Comparison of ENCODE assay signal across 21 cellular contexts in the genomic region with DNA sequence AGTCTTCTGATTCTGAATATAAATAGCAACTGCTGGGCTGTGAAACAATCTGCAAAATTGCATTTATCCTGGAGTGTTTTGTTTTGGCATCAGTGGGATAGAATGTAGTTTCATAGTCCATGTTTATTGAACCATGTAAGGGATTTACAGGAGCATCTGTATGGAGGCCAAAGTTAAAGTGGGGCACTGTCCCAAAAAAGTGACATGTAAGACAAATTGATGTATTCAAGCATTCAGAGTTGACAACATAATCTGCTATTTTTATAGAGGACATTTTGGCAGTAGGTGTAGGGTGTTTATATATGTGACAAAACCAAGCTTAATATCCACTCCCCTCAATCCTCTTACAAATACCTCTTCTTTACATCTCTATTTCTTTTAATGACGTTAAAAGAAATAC.
A peak's percentile ranks its signal among the peaks of the same experiment; 100 is the strongest.
DNase-seq lines count a peak whose midpoint lies in the region; ATAC-seq and TF ChIP-seq lines count a peak whose summit lies in the region.
"Had no signal": no experiment of that assay in that cellular context is flagged by ENCODE, and none has a peak within 500 bp of the region (broad histone marks: within the 10 kb centered on the region; RNA-seq: fewer than 3 reads in every experiment).

No MANE protein-coding gene starts in this region.

- H3K4me3 Mint-ChIP-seq in naive thymus-derived CD8-positive, alpha-beta T cell: no peak overlapping the region
- H3K4me3 Mint-ChIP-seq in activated CD8-positive, alpha-beta T cell treated with anti-CD3 and anti-CD28 coated beads for 36 hours: no peak overlapping the region
- H3K4me3 Mint-ChIP-seq: B cell, CD14-positive monocyte had no signal

- H3K27ac Mint-ChIP-seq in naive thymus-derived CD8-positive, alpha-beta T cell: no peak overlapping the region
- no peak overlapping the region for H3K27ac Mint-ChIP-seq in activated CD8-positive, alpha-beta T cell treated with anti-CD3 and anti-CD28 coated beads for 36 hours
- H3K27ac Mint-ChIP-seq: B cell, CD14-positive monocyte had no signal

- TF ChIP-seq CTCF in activated CD8-positive, alpha-beta T cell treated with anti-CD3 and anti-CD28 coated beads for 36 hours (IDR thresholded peaks at IDR 0.05): no peak

- intact Hi-C loops in Right ventricle myocardium superior (cut with DNase I) (no loop called here), right cardiac atrium (cut with DNase I) (no loop called here)
- intact Hi-C loops in activated CD8-positive, alpha-beta T cell treated with anti-CD3 and anti-CD28 coated beads for 36 hours (cut with micrococcal nuclease): no loop called here

- H3K27me3 ChIP-seq in right cardiac atrium (ENCODE audit: control insufficient read depth, insufficient read depth): no peaks in the 10 kb centered on the region

- H3K9me3 Mint-ChIP-seq in naive thymus-derived CD8-positive, alpha-beta T cell: peaks cover 0 to 15% (median 2%) of the 10 kb centered on the region in 9 donors
- H3K9me3 Mint-ChIP-seq in activated CD8-positive, alpha-beta T cell treated with anti-CD3 and anti-CD28 coated beads for 36 hours: no peaks in the 10 kb centered on the region

- no peaks in the 10 kb centered on the region for H3K4me1 Mint-ChIP-seq in naive thymus-derived CD8-positive, alpha-beta T cell
- H3K4me1 Mint-ChIP-seq in activated CD8-positive, alpha-beta T cell treated with anti-CD3 and anti-CD28 coated beads for 36 hours (ENCODE audit: low read depth): no peaks in the 10 kb centered on the region
- H3K4me1 Mint-ChIP-seq: CD14-positive monocyte had no signal

- WGBS in right cardiac atrium: 73% methylated on average over 1 of the region's 1 CpG

- H3K27me3 Mint-ChIP-seq in naive thymus-derived CD8-positive, alpha-beta T cell: peaks cover 0 to 8% (median 1%) of the 10 kb centered on the region in 5 donors
- peaks cover 2% of the 10 kb centered on the region for H3K27me3 Mint-ChIP-seq in activated CD8-positive, alpha-beta T cell treated with anti-CD3 and anti-CD28 coated beads for 36 hours
- H3K27me3 Mint-ChIP-seq: B cell had no signal

- POLR2A ChIA-PET in naive thymus-derived CD8-positive, alpha-beta T cell (lab: Charles Lee): no interaction called here
- POLR2A ChIA-PET in activated CD8-positive, alpha-beta T cell treated with anti-CD3 and anti-CD28 coated beads for 36 hours (lab: Charles Lee): no interaction called here

- no peak overlapping the region for H3K27ac ChIP-seq in right cardiac atrium (ENCODE audit: low read length)
- H3K27ac ChIP-seq: A549, KMS-11, PC-9 had no signal

- CTCF ChIA-PET in activated CD8-positive, alpha-beta T cell treated with anti-CD3 and anti-CD28 coated beads for 36 hours (lab: Charles Lee): no interaction called here

- DNase-seq in Right ventricle myocardium superior (no peak), right cardiac atrium (no peak), NCI-H1694 (lab: John Stamatoyannopoulos, UW) (peak; percentile 77), cerebellar cortex (ENCODE audit: low spot score) (peak; percentile 55)
- no peak for DNase-seq in naive thymus-derived CD8-positive, alpha-beta T cell
- DNase-seq in activated CD8-positive, alpha-beta T cell treated with anti-CD3 and anti-CD28 coated beads for 36 hours: no peak
- no peak for DNase-seq in effector CD8-positive, alpha-beta T cell (lab: John Stamatoyannopoulos, UW)
- DNase-seq: DMS79 treated with DMSO at 0.1 percent for 48 hours, H7, NCI-H1105, NCI-H146, NCI-H2081, NCI-H69, PC-9, RPMI8226, SIG-M5, SK-N-SH had no signal

- peak; percentile 56 for ATAC-seq in Right ventricle myocardium superior (ENCODE audit: poor library complexity)
- no peak for ATAC-seq in right cardiac atrium
- no peak for ATAC-seq in naive thymus-derived CD8-positive, alpha-beta T cell
- no peak for ATAC-seq in activated CD8-positive, alpha-beta T cell treated with anti-CD3 and anti-CD28 coated beads for 36 hours
- ATAC-seq: A549 had no signal

- H3K4me1 ChIP-seq in right cardiac atrium (ENCODE audit: control insufficient read depth, insufficient read depth, low read length): no peaks in the 10 kb centered on the region
- H3K4me1 ChIP-seq: A549 had no signal

- H3K4me3 ChIP-seq in right cardiac atrium (ENCODE audit: low read length): no peak overlapping the region
- H3K4me3 ChIP-seq: A549, PC-9 had no signal

- H3K36me3 Mint-ChIP-seq in naive thymus-derived CD8-positive, alpha-beta T cell: no peaks in the 10 kb centered on the region
- H3K36me3 Mint-ChIP-seq in activated CD8-positive, alpha-beta T cell treated with anti-CD3 and anti-CD28 coated beads for 36 hours (ENCODE audit: low read depth): no peaks in the 10 kb centered on the region
- H3K36me3 Mint-ChIP-seq: CD14-positive monocyte had no signal

- H3K9me3 ChIP-seq in right cardiac atrium (ENCODE audit: control insufficient read depth, low read length): no peaks in the 10 kb centered on the region
- H3K9me3 ChIP-seq: A549, SK-N-SH had no signal

Comparison
In these comparisons a context has a peak if more than half of its experiments do, and no peak if none do; other contexts are left out.
1. DNase-seq: peak in NCI-H1694 (single experiment) and cerebellar cortex (single experiment); none in Right ventricle myocardium superior (single experiment), right cardiac atrium (0 of 3), naive thymus-derived CD8-positive, alpha-beta T cell (0 of 10), activated CD8-positive, alpha-beta T cell treated with anti-CD3 and anti-CD28 coated beads for 36 hours (single experiment) and effector CD8-positive, alpha-beta T cell (single experiment).